In genomic region chr10:3781458-3782098, GRCh38 we compare ENCODE assay signal across 1 cellular context.
A peak's percentile ranks its signal among the peaks of the same experiment; 100 is the strongest.
TF ChIP-seq lines count a peak whose summit lies in the region.

No MANE protein-coding gene starts in this region.

TF ChIP-seq in HepG2, 621 proteins besides CTCF, POLR2A, EP300 and RAD21 (continued from another document and continues in another):
- TF ChIP-seq ZNF609 (CRISPR knock-in tag; IDR thresholded peaks at IDR 0.05; ENCODE audit: borderline replicate concordance) (no peak; the same call in 1 of the 2 replicates), E2F5 (CRISPR knock-in tag; conservative IDR thresholded peaks at IDR 0.05) (no peak), AGO1 (IDR thresholded peaks at IDR 0.05; ENCODE audit: low read depth, low read length, poor library complexity, severe bottlenecking) (no peak), ZNF281 (CRISPR knock-in tag; IDR thresholded peaks at IDR 0.05; ENCODE audit: borderline replicate concordance) (no peak), ZNF558 (CRISPR knock-in tag; IDR thresholded peaks at IDR 0.05; ENCODE audit: borderline replicate concordance) (0 out of 2 replicates have a peak, but pooled peaks have one; percentile 48), KAT7 (CRISPR knock-in tag; IDR thresholded peaks at IDR 0.05; ENCODE audit: borderline replicate concordance) (no peak), MAFF (IDR thresholded peaks at IDR 0.05; ENCODE audit: low read depth, low read length) (no peak), MTERF4 (CRISPR knock-in tag; IDR thresholded peaks at IDR 0.05) (no peak), SP1 (IDR thresholded peaks at IDR 0.05) (no peak), SP1 (CRISPR knock-in tag; IDR thresholded peaks at IDR 0.05) (no peak), ZNF256 (CRISPR knock-in tag; conservative IDR thresholded peaks at IDR 0.05) (no peak), STAG1 (CRISPR knock-in tag; IDR thresholded peaks at IDR 0.05) (peak; percentile 70), SAP130 (CRISPR knock-in tag; IDR thresholded peaks at IDR 0.05; ENCODE audit: low read depth) (no peak; the same call in 1 of the 2 replicates), FOXM1 (CRISPR knock-in tag; IDR thresholded peaks at IDR 0.05) (no peak), ELF1 (CRISPR knock-in tag; IDR thresholded peaks at IDR 0.05) (no peak; the same call in 1 of the 2 replicates), ZNF878 (CRISPR knock-in tag; IDR thresholded peaks at IDR 0.05) (no peak), HCFC1 (IDR thresholded peaks at IDR 0.05; ENCODE audit: low read depth, low read length) (no peak), NPAS2 (CRISPR knock-in tag; IDR thresholded peaks at IDR 0.05; ENCODE audit: borderline replicate concordance) (no peak), KLF9 (CRISPR knock-in tag; IDR thresholded peaks at IDR 0.05; ENCODE audit: low read depth) (no peak), ZNF263 (CRISPR knock-in tag; IDR thresholded peaks at IDR 0.05) (no peak), ZNF761 (CRISPR knock-in tag; conservative IDR thresholded peaks at IDR 0.05) (no peak), ZBTB49 (CRISPR knock-in tag; IDR thresholded peaks at IDR 0.05; ENCODE audit: borderline replicate concordance) (no peak), TERF1 (CRISPR knock-in tag; IDR thresholded peaks at IDR 0.05) (no peak), E2F1 (CRISPR knock-in tag; IDR thresholded peaks at IDR 0.05) (no peak), PAF1 (CRISPR knock-in tag; IDR thresholded peaks at IDR 0.05) (peak; percentile 45; the same call in 1 of the 2 replicates), HOMEZ (CRISPR knock-in tag; IDR thresholded peaks at IDR 0.05; ENCODE audit: low read depth) (no peak), JDP2 (CRISPR knock-in tag; IDR thresholded peaks at IDR 0.05; ENCODE audit: borderline replicate concordance) (no peak), ZNF687 (CRISPR knock-in tag; IDR thresholded peaks at IDR 0.05) (peak; percentile 80), ATF7 (IDR thresholded peaks at IDR 0.05) (no peak), ATF7 (CRISPR knock-in tag; IDR thresholded peaks at IDR 0.05) (no peak), CSRNP1 (CRISPR knock-in tag; IDR thresholded peaks at IDR 0.05) (no peak), ZFY (CRISPR knock-in tag; IDR thresholded peaks at IDR 0.05) (0 out of 2 replicates have a peak, but pooled peaks have one; percentile 3)
